36 cellular contexts compared by ENCODE assay signal in genomic region chr2:15988724-15989123, GRCh38. TPM values are rescaled to one million over a fixed set of nuclear protein-coding genes. Genes with fewer than 3 reads are reported as not detected.
"Had no signal": no experiment of that assay in that cellular context is flagged by ENCODE, and none has a peak within 500 bp of the region (broad histone marks: within the 10 kb centered on the region; RNA-seq: fewer than 3 reads in every experiment).

No MANE protein-coding gene starts in this region.

- H3K4me3 ChIP-seq: ascending aorta, cardiac muscle cell, PC-9 had no signal

- H3K27me3 Mint-ChIP-seq: activated CD4-positive, alpha-beta T cell treated with anti-CD3 and anti-CD28 coated beads, Interleukin-2, amount 10 ng/mL, durations not matched to agents 24 days and 14 days; activated CD8-positive, alpha-beta T cell treated with anti-CD3 and anti-CD28 coated beads for 36 hours; activated naive CD8-positive, alpha-beta T cell treated with anti-CD3 and anti-CD28 coated beads for 36 hours; activated T-helper 17 cell treated with anti-CD3 and anti-CD28 coated beads, Interleukin-2, amount 50 U/mL, for 72 hours; central memory CD8-positive, alpha-beta T cell had no signal

- H3K9me3 Mint-ChIP-seq: activated CD4-positive, alpha-beta T cell treated with anti-CD3 and anti-CD28 coated beads, Interleukin-2, amount 10 ng/mL, durations not matched to agents 24 days and 14 days; activated CD8-positive, alpha-beta T cell treated with anti-CD3 and anti-CD28 coated beads for 36 hours; activated naive CD8-positive, alpha-beta T cell treated with anti-CD3 and anti-CD28 coated beads for 36 hours; activated T-cell treated with anti-CD3 and anti-CD28 coated beads, Interleukin-2, amount 50 U/mL, for 72 hours; activated T-helper 17 cell treated with anti-CD3 and anti-CD28 coated beads, Interleukin-2, amount 50 U/mL, for 72 hours had no signal

- H3K4me1 Mint-ChIP-seq: activated CD4-positive, alpha-beta T cell treated with anti-CD3 and anti-CD28 coated beads, Interleukin-2, amount 10 ng/mL, durations not matched to agents 24 days and 14 days; activated naive CD8-positive, alpha-beta T cell treated with anti-CD3 and anti-CD28 coated beads for 36 hours; activated T-helper 17 cell treated with anti-CD3 and anti-CD28 coated beads, Interleukin-2, amount 50 U/mL, for 72 hours; central memory CD8-positive, alpha-beta T cell had no signal

- H3K27ac ChIP-seq: ascending aorta, cardiac muscle cell, PC-9, RWPE1 had no signal

- H3K27ac Mint-ChIP-seq: activated CD4-positive, alpha-beta T cell treated with anti-CD3 and anti-CD28 coated beads, Interleukin-2, amount 10 ng/mL, durations not matched to agents 24 days and 14 days; activated CD8-positive, alpha-beta T cell treated with anti-CD3 and anti-CD28 coated beads for 36 hours; activated naive CD8-positive, alpha-beta T cell treated with anti-CD3 and anti-CD28 coated beads for 36 hours; activated T-cell treated with anti-CD3 and anti-CD28 coated beads, Interleukin-2, amount 50 U/mL, for 72 hours; activated T-helper 17 cell treated with anti-CD3 and anti-CD28 coated beads, Interleukin-2, amount 50 U/mL, for 72 hours had no signal

- H3K4me2 ChIP-seq: PC-9 had no signal

- H3K4me3 Mint-ChIP-seq: activated CD4-positive, alpha-beta T cell treated with anti-CD3 and anti-CD28 coated beads, Interleukin-2, amount 10 ng/mL, durations not matched to agents 24 days and 14 days; activated CD8-positive, alpha-beta T cell treated with anti-CD3 and anti-CD28 coated beads for 36 hours; activated naive CD8-positive, alpha-beta T cell treated with anti-CD3 and anti-CD28 coated beads for 36 hours; activated T-cell treated with anti-CD3 and anti-CD28 coated beads, Interleukin-2, amount 50 U/mL, for 72 hours; activated T-helper 17 cell treated with anti-CD3 and anti-CD28 coated beads, Interleukin-2, amount 50 U/mL, for 72 hours; central memory CD8-positive, alpha-beta T cell had no signal

- H3K4me1 ChIP-seq: ascending aorta had no signal

- ATAC-seq: activated CD8-positive, alpha-beta T cell treated with anti-CD3 and anti-CD28 coated beads for 36 hours; activated T-cell treated with anti-CD3 and anti-CD28 coated beads, Interleukin-2, amount 50 U/mL, for 72 hours; activated T-helper 17 cell treated with anti-CD3 and anti-CD28 coated beads, Interleukin-2, amount 50 U/mL, for 72 hours; Right ventricle myocardium inferior had no signal

- H3K36me3 ChIP-seq: ascending aorta, cardiac muscle cell had no signal

- H3K36me3 Mint-ChIP-seq: activated naive CD8-positive, alpha-beta T cell treated with anti-CD3 and anti-CD28 coated beads for 36 hours had no signal

- H3K9me3 ChIP-seq: ascending aorta had no signal

- DNase-seq: activated CD4-positive, alpha-beta T cell treated with anti-CD3 and anti-CD28 coated beads, Interleukin-2, amount 10 ng/mL, durations not matched to agents 24 days and 14 days; activated CD4-positive, alpha-beta T cell treated with anti-CD3 and anti-CD28 coated beads, Interleukin-2, amount 50 U/mL, for 4 hours; activated CD8-positive, alpha-beta T cell treated with anti-CD3 and anti-CD28 coated beads for 36 hours; activated effector memory CD4-positive, alpha-beta T cell treated with anti-CD3 and anti-CD28 coated beads, Interleukin-2, amount 50 U/mL, for 16 hours; activated naive CD4-positive, alpha-beta T cell; activated naive CD4-positive, alpha-beta T cell treated with anti-CD3 and anti-CD28 coated beads, Interleukin-2, amount 50 U/mL, for 16 hours; activated naive CD8-positive, alpha-beta T cell treated with anti-CD3 and anti-CD28 coated beads for 36 hours; activated T-cell treated with anti-CD3 and anti-CD28 coated beads, Interleukin-2, amount 50 U/mL, for 1 hour; activated T-cell treated with anti-CD3 and anti-CD28 coated beads, Interleukin-2, amount 50 U/mL, for 72 hours; amygdala; NCI-H1092 treated with DMSO at 0.1 percent for 48 hours; NCI-H1417; NCI-H146; NCI-H187; NCI-H2029 treated with DMSO at 0.1 percent for 48 hours; NCI-H2107; NCI-H2171; NCI-H510A; NCI-H526; NCI-H748 treated with DMSO at 0.1 percent for 48 hours; NK-92 treated with Interleukin-12 subunit alpha and Interleukin-12 subunit beta, amount 100 ng/mL, for 24 hours; PC-9; SIG-M5; SW 1271; T-helper 1 cell; T-helper 2 cell; T-helper 9 cell had no signal

- H3K27me3 ChIP-seq: ascending aorta, cardiac muscle cell had no signal

- H2AFZ ChIP-seq: PC-9 had no signal

RNA-seq across cellular contexts. Expression of gene MYCN, which starts 48.4 kb away (rescaled TPM):
- total RNA-seq: activated CD4-positive, alpha-beta T cell treated with anti-CD3 and anti-CD28 coated beads, Interleukin-2, amount 10 ng/mL, durations not matched to agents 24 days and 14 days; activated CD8-positive, alpha-beta memory T cell treated with anti-CD3 and anti-CD28 coated beads for 36 hours; activated T-helper 17 cell treated with anti-CD3 and anti-CD28 coated beads, Interleukin-2, amount 50 U/mL, for 72 hours; ascending aorta; M059J; OCI-LY7; PC-9 had no signal
